ENCODE assay signal across 8 cellular contexts in genomic region chr17:6913608-6914443, GRCh38.
DNase-seq lines count a peak whose midpoint lies in the region; ATAC-seq and TF ChIP-seq lines count a peak whose summit lies in the region.

No MANE protein-coding gene starts in this region.

- no peak overlapping the region for H2BK120ac ChIP-seq in IMR-90 (ENCODE audit: low read depth, low read length)

- POLR2A ChIA-PET in IMR-90 (lab: Charles Lee; ENCODE audit: unreplicated experiment) = no interaction called here

- no peak overlapping the region for H2BK20ac ChIP-seq in IMR-90 (ENCODE audit: low read depth, low read length)

- H3K9me3 ChIP-seq in IMR-90 (ENCODE audit: control insufficient read depth, insufficient read depth, low read length) (no peaks in the 10 kb centered on the region), SK-N-MC (ENCODE audit: low read depth, low read length) (no peaks in the 10 kb centered on the region), thymus (ENCODE audit: control insufficient read depth) (no peaks in the 10 kb centered on the region)

- H4K20me1 ChIP-seq in IMR-90 (ENCODE audit: insufficient read depth, low read length) = peaks cover 4% of the 10 kb centered on the region; the same call in 1 of the 2 replicates

- H3K56ac ChIP-seq in IMR-90 (ENCODE audit: extremely low read depth, insufficient read depth, low read length) = no peak overlapping the region

- peak; percentile 84 for TF ChIP-seq RAD21 in IMR-90 (IDR thresholded peaks at IDR 0.05; ENCODE audit: low read length)

- no peak overlapping the region for H3K23ac ChIP-seq in IMR-90 (ENCODE audit: low read depth, low read length)

- H3K36me3 ChIP-seq in IMR-90 (ENCODE audit: control insufficient read depth, insufficient read depth, low read length) = no peaks in the 10 kb centered on the region
- no peaks in the 10 kb centered on the region for H3K36me3 ChIP-seq in SK-N-MC (ENCODE audit: insufficient read depth, low read length)
- H3K36me3 ChIP-seq in thymus (ENCODE audit: control insufficient read depth, insufficient read depth) = no peaks in the 10 kb centered on the region

- no peak for TF ChIP-seq POLR2A in IMR-90 (IDR thresholded peaks at IDR 0.05; ENCODE audit: low read depth, low read length)

- peak; percentile 93 for TF ChIP-seq CTCF in CD14-positive monocyte (IDR thresholded peaks at IDR 0.05)
- TF ChIP-seq CTCF in IMR-90 (conservative IDR thresholded peaks at IDR 0.05; ENCODE audit: low read depth, low read length) = peak; percentile 83
- peak; percentile 74 for TF ChIP-seq CTCF in glutamatergic neuron (IDR thresholded peaks at IDR 0.05; ENCODE audit: partially characterized antibody, unreplicated experiment)

- H2BK15ac ChIP-seq in IMR-90 (ENCODE audit: low read depth, low read length) = no peak overlapping the region

- peak overlapping the region; percentile 70 for H2AFZ ChIP-seq in IMR-90 (replicated peaks; ENCODE audit: low read length, poor library complexity)

- peaks cover 22% of the 10 kb centered on the region for H3K27me3 ChIP-seq in IMR-90 (ENCODE audit: control insufficient read depth, insufficient read depth, low read length)
- H3K27me3 ChIP-seq in thymus (ENCODE audit: control insufficient read depth, insufficient read depth) = no peaks in the 10 kb centered on the region

- no peaks in the 10 kb centered on the region for H3K4me1 ChIP-seq in IMR-90 (ENCODE audit: control insufficient read depth, insufficient read depth, low read length)
- peaks cover 4% of the 10 kb centered on the region for H3K4me1 ChIP-seq in thymus (ENCODE audit: control insufficient read depth, insufficient read depth, low read length)

- in situ Hi-C loops in IMR-90 (cut with MboI; ENCODE audit: low sequenced_read_pairs) = loop anchor here (5.0 to 25.0 kb wide), 2 partner anchors 93 to 223 kb away; no protein-coding TSS in a partner anchor

- H3K4me3 ChIP-seq in IMR-90 (ENCODE audit: insufficient read depth, low read depth, low read length) (no peak overlapping the region), SK-N-MC (peak overlapping the region; percentile 75), thymus (ENCODE audit: low read length) (peak overlapping the region; percentile 17)

- BruUV-seq in IMR-90 (replicated peaks; lab: Mats Ljungman, UMichigan) = no TSS peak

- H3K9me1 ChIP-seq in IMR-90 (ENCODE audit: insufficient read depth, low read length) = no peaks in the 10 kb centered on the region

- H3K79me1 ChIP-seq in IMR-90 (ENCODE audit: low read depth in 1 of 2, low read length in 2 of 2) = no peaks in the 10 kb centered on the region

- H3K27ac Mint-ChIP-seq in CD14-positive monocyte = peak overlapping the region in 3 of 7 donors; percentile 44 to 89 (median 73)
- no peak overlapping the region for H3K27ac Mint-ChIP-seq in activated naive CD4-positive, alpha-beta T cell treated with anti-CD3 and anti-CD28 coated beads, Interleukin-2, amount 10 ng/mL, durations not matched to agents 7 days and 5 days
- H3K27ac Mint-ChIP-seq in glutamatergic neuron (ENCODE audit: unreplicated experiment) = no peak overlapping the region

- no peak overlapping the region for H2BK5ac ChIP-seq in IMR-90 (ENCODE audit: low read depth, low read length, poor library complexity, severe bottlenecking)

- ATAC-seq in IMR-90 (ENCODE audit: low read depth) (peak; percentile 97), GM19452 (IDR thresholded peaks at IDR 0.05; ENCODE audit: unreplicated experiment) (no peak)

- H4K91ac ChIP-seq in IMR-90 (ENCODE audit: insufficient read depth, low read depth, low read length) = no peak overlapping the region

- H3K4me1 Mint-ChIP-seq in CD14-positive monocyte (peaks cover 20% of the 10 kb centered on the region), glutamatergic neuron (ENCODE audit: low read depth, unreplicated experiment) (no peaks in the 10 kb centered on the region)
- peaks cover 28% of the 10 kb centered on the region for H3K4me1 Mint-ChIP-seq in activated naive CD4-positive, alpha-beta T cell treated with anti-CD3 and anti-CD28 coated beads, Interleukin-2, amount 10 ng/mL, durations not matched to agents 7 days and 5 days

- H3K36me3 Mint-ChIP-seq in CD14-positive monocyte = no peaks in the 10 kb centered on the region
- H3K36me3 Mint-ChIP-seq in activated naive CD4-positive, alpha-beta T cell treated with anti-CD3 and anti-CD28 coated beads, Interleukin-2, amount 10 ng/mL, durations not matched to agents 7 days and 5 days = no peaks in the 10 kb centered on the region
- H3K36me3 Mint-ChIP-seq in glutamatergic neuron (ENCODE audit: unreplicated experiment) = no peaks in the 10 kb centered on the region

- intact Hi-C loops in CD14-positive monocyte (cut with micrococcal nuclease) = loop anchor here (2.0 to 10.0 kb wide), 3 partner anchors 91 to 261 kb away; partner anchors contain the start of genes ASGR1 (in 2 of the 2) and BCL6B (in 2 of the 2)
- intact Hi-C loops in IMR-90 (cut with micrococcal nuclease) = loop anchor here (1.0 kb wide), 3 partner anchors 90 to 222 kb away; no protein-coding TSS in a partner anchor

- DNase-seq in CD14-positive monocyte (ENCODE audit: low spot score) (peak; percentile 62), IMR-90 (peak; percentile 42), SK-N-MC (ENCODE audit: low read depth, low spot score) (no peak), glutamatergic neuron (peak; percentile 80), pons (ENCODE audit: low spot score) (peak; percentile 56)
- DNase-seq in activated naive CD4-positive, alpha-beta T cell treated with anti-CD3 and anti-CD28 coated beads, Interleukin-2, amount 10 ng/mL, durations not matched to agents 7 days and 5 days = peak; percentile 86

- dilution Hi-C loops in IMR-90 (cut with HindIII; ENCODE audit: low sequenced_read_pairs, unreplicated experiment) = no loop called here

- no peak overlapping the region for H3K27ac ChIP-seq in IMR-90 (ENCODE audit: insufficient read depth, low read length)
- no peak overlapping the region for H3K27ac ChIP-seq in SK-N-MC
- no peak overlapping the region for H3K27ac ChIP-seq in thymus (ENCODE audit: low read depth)

- H3K18ac ChIP-seq in IMR-90 (ENCODE audit: low read depth, low read length) = no peak overlapping the region

- H3K14ac ChIP-seq in IMR-90 (replicated peaks; ENCODE audit: low read depth, low read length) = no peak overlapping the region

- no peak overlapping the region for H3K4ac ChIP-seq in IMR-90 (ENCODE audit: low read depth, low read length)

- peak overlapping the region; percentile 55 for H2AK9ac ChIP-seq in IMR-90 (replicated peaks; ENCODE audit: low read depth, low read length, poor library complexity)

- no peak overlapping the region for H4K8ac ChIP-seq in IMR-90 (ENCODE audit: low read depth in 2 of 2, low read length in 2 of 2)

- H3K9ac ChIP-seq in IMR-90 (ENCODE audit: low read depth, low read length) = no peak overlapping the region
- peak overlapping the region; percentile 9 for H3K9ac ChIP-seq in SK-N-MC (ENCODE audit: insufficient read length)

- no peak overlapping the region for H3K4me2 ChIP-seq in IMR-90 (ENCODE audit: low read depth, low read length)

- WGBS in IMR-90 (ENCODE audit: extremely low coverage in 2 of 2, insufficient read length in 1 of 2), 2 experiments = 42% methylated on average over 8 of the region's 32 CpGs; no CpG with 5 or more reads in 1 of the 2 experiments
- 29% methylated on average over 32 of the region's 32 CpGs for WGBS in thymus

- no peak overlapping the region for H2AK5ac ChIP-seq in IMR-90 (ENCODE audit: low read depth, low read length)

- CTCF ChIA-PET in IMR-90 (lab: Yijun Ruan, JAX) = interaction anchor here (0.6 to 2.8 kb wide), 2 partner anchors 79 to 90 kb away, joined by 3 to 10 read pairs; no protein-coding TSS in a partner anchor
- CTCF ChIA-PET in activated naive CD4-positive, alpha-beta T cell treated with anti-CD3 and anti-CD28 coated beads, Interleukin-2, amount 10 ng/mL, durations not matched to agents 7 days and 5 days (lab: Charles Lee) = interaction anchor here (0.6 to 4.9 kb wide), 24 partner anchors 9 to 464 kb away, joined by 3 to 214 read pairs (median 4); partner anchors contain the start of genes BCL6B, RNASEK, SLC16A11 and SLC16A13

- peak overlapping the region; percentile 81 to 94 for H3K4me3 Mint-ChIP-seq in CD14-positive monocyte
- H3K4me3 Mint-ChIP-seq in activated naive CD4-positive, alpha-beta T cell treated with anti-CD3 and anti-CD28 coated beads, Interleukin-2, amount 10 ng/mL, durations not matched to agents 7 days and 5 days = peak overlapping the region; percentile 53
- no peak overlapping the region for H3K4me3 Mint-ChIP-seq in glutamatergic neuron (ENCODE audit: unreplicated experiment)

- H3K9me3 Mint-ChIP-seq in CD14-positive monocyte (no peaks in the 10 kb centered on the region), glutamatergic neuron (ENCODE audit: unreplicated experiment) (peaks cover 3% of the 10 kb centered on the region)
- H3K9me3 Mint-ChIP-seq in activated naive CD4-positive, alpha-beta T cell treated with anti-CD3 and anti-CD28 coated beads, Interleukin-2, amount 10 ng/mL, durations not matched to agents 7 days and 5 days = no peaks in the 10 kb centered on the region

- H4K5ac ChIP-seq in IMR-90 (ENCODE audit: low read depth, low read length) = no peak overlapping the region

- peaks cover 5 to 12% (median 7%) of the 10 kb centered on the region in 3 donors for H3K27me3 Mint-ChIP-seq in CD14-positive monocyte (ENCODE audit: low read depth in 3 of 3)
- peaks cover 40% of the 10 kb centered on the region for H3K27me3 Mint-ChIP-seq in activated naive CD4-positive, alpha-beta T cell treated with anti-CD3 and anti-CD28 coated beads, Interleukin-2, amount 10 ng/mL, durations not matched to agents 7 days and 5 days
- H3K27me3 Mint-ChIP-seq in glutamatergic neuron (ENCODE audit: unreplicated experiment) = peaks cover 1% of the 10 kb centered on the region

TF ChIP-seq in IMR-90, 13 proteins besides CTCF, POLR2A, EP300 and RAD21:
- peak; percentile 87 for TF ChIP-seq SMC3 (IDR thresholded peaks at IDR 0.05; ENCODE audit: low read depth, low read length)
- TF ChIP-seq FOS (IDR thresholded peaks at IDR 0.05; ENCODE audit: low read depth, low read length) = no peak
